In genomic region chr11:76767659-76768058, GRCh38 we compare ENCODE assay signal across 1 cellular context.
TF ChIP-seq lines count a peak whose summit lies in the region.

No MANE protein-coding gene starts in this region.

TF ChIP-seq in SK-N-SH treated with all-trans-retinoic acid at 6 μM for 48 hours, 23 proteins besides CTCF, POLR2A, EP300 and RAD21 (continued from another document):
- TF ChIP-seq PATZ1 (CRISPR knock-in tag; IDR thresholded peaks at IDR 0.05; ENCODE audit: borderline replicate concordance): no peak
